In the genomic region with DNA sequence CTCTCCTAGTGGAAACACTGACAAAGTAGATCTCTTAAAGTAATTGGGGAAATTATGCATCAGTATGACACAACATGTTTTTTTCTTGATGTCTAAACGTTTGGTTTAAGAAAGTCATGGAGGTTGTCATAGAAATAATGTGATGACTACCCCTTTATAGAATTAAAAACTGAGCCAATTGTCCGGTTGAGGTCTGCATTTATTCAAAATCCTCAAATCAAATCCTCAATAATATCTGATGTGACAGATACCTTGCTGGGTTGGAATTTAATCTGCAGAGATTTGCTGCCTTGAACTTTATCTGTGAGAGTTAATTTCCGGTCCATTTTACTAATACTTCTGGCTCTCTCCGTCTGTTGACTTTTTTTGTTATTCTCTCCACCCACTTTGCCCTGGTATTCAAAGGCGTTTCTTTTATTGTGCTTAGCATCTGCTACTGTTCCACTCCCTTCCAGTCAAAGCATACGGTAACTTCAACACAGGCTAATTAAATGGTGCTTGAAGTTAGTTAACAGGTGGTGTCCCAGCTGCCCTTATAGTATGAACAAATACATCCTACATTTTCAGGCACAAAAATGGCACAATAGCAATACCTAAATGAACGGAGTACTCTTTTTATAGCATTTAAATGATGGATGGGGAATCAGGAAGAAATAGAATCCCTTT, we compare ENCODE assay signal across 1 cellular context.
TF ChIP-seq lines count a peak whose summit lies in the region.

No MANE protein-coding gene starts in this region.

TF ChIP-seq in SK-N-SH, 30 proteins besides CTCF, POLR2A, EP300 and RAD21 (continued from another document):
- TF ChIP-seq, protein P1, sequence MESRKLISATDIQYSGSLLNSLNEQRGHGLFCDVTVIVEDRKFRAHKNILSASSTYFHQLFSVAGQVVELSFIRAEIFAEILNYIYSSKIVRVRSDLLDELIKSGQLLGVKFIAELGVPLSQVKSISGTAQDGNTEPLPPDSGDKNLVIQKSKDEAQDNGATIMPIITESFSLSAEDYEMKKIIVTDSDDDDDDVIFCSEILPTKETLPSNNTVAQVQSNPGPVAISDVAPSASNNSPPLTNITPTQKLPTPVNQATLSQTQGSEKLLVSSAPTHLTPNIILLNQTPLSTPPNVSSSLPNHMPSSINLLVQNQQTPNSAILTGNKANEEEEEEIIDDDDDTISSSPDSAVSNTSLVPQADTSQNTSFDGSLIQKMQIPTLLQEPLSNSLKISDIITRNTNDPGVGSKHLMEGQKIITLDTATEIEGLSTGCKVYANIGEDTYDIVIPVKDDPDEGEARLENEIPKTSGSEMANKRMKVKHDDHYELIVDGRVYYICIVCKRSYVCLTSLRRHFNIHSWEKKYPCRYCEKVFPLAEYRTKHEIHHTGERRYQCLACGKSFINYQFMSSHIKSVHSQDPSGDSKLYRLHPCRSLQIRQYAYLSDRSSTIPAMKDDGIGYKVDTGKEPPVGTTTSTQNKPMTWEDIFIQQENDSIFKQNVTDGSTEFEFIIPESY (IDR thresholded peaks at IDR 0.05; ENCODE audit: borderline replicate concordance, low read depth), result no peak
- TF ChIP-seq, protein P2, sequence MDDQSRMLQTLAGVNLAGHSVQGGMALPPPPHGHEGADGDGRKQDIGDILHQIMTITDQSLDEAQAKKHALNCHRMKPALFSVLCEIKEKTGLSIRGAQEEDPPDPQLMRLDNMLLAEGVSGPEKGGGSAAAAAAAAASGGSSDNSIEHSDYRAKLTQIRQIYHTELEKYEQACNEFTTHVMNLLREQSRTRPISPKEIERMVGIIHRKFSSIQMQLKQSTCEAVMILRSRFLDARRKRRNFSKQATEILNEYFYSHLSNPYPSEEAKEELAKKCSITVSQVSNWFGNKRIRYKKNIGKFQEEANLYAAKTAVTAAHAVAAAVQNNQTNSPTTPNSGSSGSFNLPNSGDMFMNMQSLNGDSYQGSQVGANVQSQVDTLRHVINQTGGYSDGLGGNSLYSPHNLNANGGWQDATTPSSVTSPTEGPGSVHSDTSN (IDR thresholded peaks at IDR 0.05), result peak; percentile 91
- TF ChIP-seq FOSL2 (IDR thresholded peaks at IDR 0.05; ENCODE audit: borderline replicate concordance, low read depth), result peak; percentile 40; the same call in 1 of the 2 replicates
- TF ChIP-seq, protein P3, sequence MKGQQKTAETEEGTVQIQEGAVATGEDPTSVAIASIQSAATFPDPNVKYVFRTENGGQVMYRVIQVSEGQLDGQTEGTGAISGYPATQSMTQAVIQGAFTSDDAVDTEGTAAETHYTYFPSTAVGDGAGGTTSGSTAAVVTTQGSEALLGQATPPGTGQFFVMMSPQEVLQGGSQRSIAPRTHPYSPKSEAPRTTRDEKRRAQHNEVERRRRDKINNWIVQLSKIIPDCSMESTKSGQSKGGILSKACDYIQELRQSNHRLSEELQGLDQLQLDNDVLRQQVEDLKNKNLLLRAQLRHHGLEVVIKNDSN (IDR thresholded peaks at IDR 0.05; ENCODE audit: borderline replicate concordance, low read depth), result no peak
- no peak for TF ChIP-seq GABPA (IDR thresholded peaks at IDR 0.05; ENCODE audit: low read depth)
- TF ChIP-seq ELF1 (IDR thresholded peaks at IDR 0.05), result no peak
- TF ChIP-seq, protein P4, sequence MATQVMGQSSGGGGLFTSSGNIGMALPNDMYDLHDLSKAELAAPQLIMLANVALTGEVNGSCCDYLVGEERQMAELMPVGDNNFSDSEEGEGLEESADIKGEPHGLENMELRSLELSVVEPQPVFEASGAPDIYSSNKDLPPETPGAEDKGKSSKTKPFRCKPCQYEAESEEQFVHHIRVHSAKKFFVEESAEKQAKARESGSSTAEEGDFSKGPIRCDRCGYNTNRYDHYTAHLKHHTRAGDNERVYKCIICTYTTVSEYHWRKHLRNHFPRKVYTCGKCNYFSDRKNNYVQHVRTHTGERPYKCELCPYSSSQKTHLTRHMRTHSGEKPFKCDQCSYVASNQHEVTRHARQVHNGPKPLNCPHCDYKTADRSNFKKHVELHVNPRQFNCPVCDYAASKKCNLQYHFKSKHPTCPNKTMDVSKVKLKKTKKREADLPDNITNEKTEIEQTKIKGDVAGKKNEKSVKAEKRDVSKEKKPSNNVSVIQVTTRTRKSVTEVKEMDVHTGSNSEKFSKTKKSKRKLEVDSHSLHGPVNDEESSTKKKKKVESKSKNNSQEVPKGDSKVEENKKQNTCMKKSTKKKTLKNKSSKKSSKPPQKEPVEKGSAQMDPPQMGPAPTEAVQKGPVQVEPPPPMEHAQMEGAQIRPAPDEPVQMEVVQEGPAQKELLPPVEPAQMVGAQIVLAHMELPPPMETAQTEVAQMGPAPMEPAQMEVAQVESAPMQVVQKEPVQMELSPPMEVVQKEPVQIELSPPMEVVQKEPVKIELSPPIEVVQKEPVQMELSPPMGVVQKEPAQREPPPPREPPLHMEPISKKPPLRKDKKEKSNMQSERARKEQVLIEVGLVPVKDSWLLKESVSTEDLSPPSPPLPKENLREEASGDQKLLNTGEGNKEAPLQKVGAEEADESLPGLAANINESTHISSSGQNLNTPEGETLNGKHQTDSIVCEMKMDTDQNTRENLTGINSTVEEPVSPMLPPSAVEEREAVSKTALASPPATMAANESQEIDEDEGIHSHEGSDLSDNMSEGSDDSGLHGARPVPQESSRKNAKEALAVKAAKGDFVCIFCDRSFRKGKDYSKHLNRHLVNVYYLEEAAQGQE (IDR thresholded peaks at IDR 0.05; ENCODE audit: low read depth, low read length), result no peak
- TF ChIP-seq, protein P5, sequence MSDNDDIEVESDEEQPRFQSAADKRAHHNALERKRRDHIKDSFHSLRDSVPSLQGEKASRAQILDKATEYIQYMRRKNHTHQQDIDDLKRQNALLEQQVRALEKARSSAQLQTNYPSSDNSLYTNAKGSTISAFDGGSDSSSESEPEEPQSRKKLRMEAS (IDR thresholded peaks at IDR 0.05; ENCODE audit: low read depth), result no peak
- TF ChIP-seq RXRA (IDR thresholded peaks at IDR 0.05; ENCODE audit: borderline replicate concordance, low read depth), result peak; percentile 73; the same call in 1 of the 2 replicates
- peak; percentile 90 for TF ChIP-seq FOXM1 (IDR thresholded peaks at IDR 0.05; ENCODE audit: low read depth)
